Comparison of ENCODE assay signal across 19 cellular contexts in genomic region chr4:108884596-108884995, GRCh38.
"Had no signal": no experiment of that assay in that cellular context is flagged by ENCODE, and none has a peak within 500 bp of the region (broad histone marks: within the 10 kb centered on the region; RNA-seq: fewer than 3 reads in every experiment).

No MANE protein-coding gene starts in this region.

- H3K4me3 Mint-ChIP-seq: activated CD4-positive, alpha-beta memory T cell treated with anti-CD3 and anti-CD28 coated beads, Interleukin-2, amount 10 ng/mL, durations not matched to agents 7 days and 5 days; activated CD4-positive, alpha-beta T cell treated with anti-CD3 and anti-CD28 coated beads for 36 hours; activated naive CD8-positive, alpha-beta T cell treated with anti-CD3 and anti-CD28 coated beads, Interleukin-2, amount 50 U/mL, for 24 hours; central memory CD8-positive, alpha-beta T cell; dendritic cell treated with granulocyte-macrophage colony-stimulating factor and Interleukin-4, amounts not matched to agents 40 ng/mL and 50 ng/mL, for 4 days; endodermal cell; nephron progenitor cell; stimulated activated naive CD8-positive, alpha-beta T cell treated with anti-CD3 and anti-CD28 coated beads, Interleukin-15, amount 100 ng/mL, for 72 hours had no signal

- H3K27ac Mint-ChIP-seq: activated CD4-positive, alpha-beta memory T cell treated with anti-CD3 and anti-CD28 coated beads, Interleukin-2, amount 10 ng/mL, durations not matched to agents 7 days and 5 days; activated CD4-positive, alpha-beta T cell treated with anti-CD3 and anti-CD28 coated beads for 36 hours; activated naive CD8-positive, alpha-beta T cell treated with anti-CD3 and anti-CD28 coated beads, Interleukin-2, amount 50 U/mL, for 24 hours; dendritic cell treated with granulocyte-macrophage colony-stimulating factor and Interleukin-4, amounts not matched to agents 40 ng/mL and 50 ng/mL, for 4 days; endodermal cell; nephron progenitor cell; stimulated activated naive CD8-positive, alpha-beta T cell treated with anti-CD3 and anti-CD28 coated beads, Interleukin-15, amount 100 ng/mL, for 72 hours had no signal

- H3K79me2 ChIP-seq: parathyroid adenoma had no signal

- H2AFZ ChIP-seq: parathyroid adenoma had no signal

- H3K4me1 ChIP-seq: body of pancreas, lower lobe of right lung, parathyroid adenoma, testis, upper lobe of right lung had no signal

- H3K36me3 ChIP-seq: lower lobe of right lung, upper lobe of right lung had no signal

- H3K4me1 Mint-ChIP-seq: activated naive CD8-positive, alpha-beta T cell treated with anti-CD3 and anti-CD28 coated beads, Interleukin-2, amount 50 U/mL, for 24 hours; central memory CD8-positive, alpha-beta T cell; stimulated activated naive CD8-positive, alpha-beta T cell treated with anti-CD3 and anti-CD28 coated beads, Interleukin-15, amount 100 ng/mL, for 72 hours had no signal

- H3K27ac ChIP-seq: body of pancreas, lower lobe of right lung, parathyroid adenoma, testis, upper lobe of right lung, VCaP had no signal

- H3K9me3 ChIP-seq: body of pancreas, lower lobe of right lung, mucosa of descending colon, testis, upper lobe of right lung had no signal

- H3K27me3 ChIP-seq: body of pancreas, testis, upper lobe of right lung had no signal

- H3K9ac ChIP-seq: parathyroid adenoma had no signal

- H3K27me3 Mint-ChIP-seq: activated CD4-positive, alpha-beta T cell treated with anti-CD3 and anti-CD28 coated beads for 36 hours; activated naive CD8-positive, alpha-beta T cell treated with anti-CD3 and anti-CD28 coated beads, Interleukin-2, amount 50 U/mL, for 24 hours; dendritic cell treated with granulocyte-macrophage colony-stimulating factor and Interleukin-4, amounts not matched to agents 40 ng/mL and 50 ng/mL, for 4 days; stimulated activated naive CD8-positive, alpha-beta T cell treated with anti-CD3 and anti-CD28 coated beads, Interleukin-15, amount 100 ng/mL, for 72 hours had no signal

- DNase-seq: activated CD4-positive, alpha-beta memory T cell treated with anti-CD3 and anti-CD28 coated beads, Interleukin-2, amount 10 ng/mL, durations not matched to agents 7 days and 5 days; activated CD4-positive, alpha-beta T cell treated with anti-CD3 and anti-CD28 coated beads for 36 hours; activated naive CD4-positive, alpha-beta T cell; activated naive CD8-positive, alpha-beta T cell treated with anti-CD3 and anti-CD28 coated beads, Interleukin-2, amount 50 U/mL, for 24 hours; body of pancreas; endodermal cell; erythroblast; lower lobe of right lung; mucosa of descending colon; nephron progenitor cell; stimulated activated CD4-positive, alpha-beta T cell treated with anti-CD3 and anti-CD28 coated beads, Interleukin-4, amount 100 ng/mL, for 4 hours; stimulated activated naive CD8-positive, alpha-beta T cell treated with anti-CD3 and anti-CD28 coated beads, Interleukin-15, amount 100 ng/mL, for 72 hours; SW 1271; testis; upper lobe of right lung had no signal

- H3K9me3 Mint-ChIP-seq: activated CD4-positive, alpha-beta memory T cell treated with anti-CD3 and anti-CD28 coated beads, Interleukin-2, amount 10 ng/mL, durations not matched to agents 7 days and 5 days; activated naive CD8-positive, alpha-beta T cell treated with anti-CD3 and anti-CD28 coated beads, Interleukin-2, amount 50 U/mL, for 24 hours; central memory CD8-positive, alpha-beta T cell; dendritic cell treated with granulocyte-macrophage colony-stimulating factor and Interleukin-4, amounts not matched to agents 40 ng/mL and 50 ng/mL, for 4 days; endodermal cell; nephron progenitor cell; stimulated activated naive CD8-positive, alpha-beta T cell treated with anti-CD3 and anti-CD28 coated beads, Interleukin-15, amount 100 ng/mL, for 72 hours had no signal

- H3K4me3 ChIP-seq: body of pancreas, lower lobe of right lung, mucosa of descending colon, testis, upper lobe of right lung had no signal
